ENCODE assay signal across 25 cellular contexts in the genomic region with DNA sequence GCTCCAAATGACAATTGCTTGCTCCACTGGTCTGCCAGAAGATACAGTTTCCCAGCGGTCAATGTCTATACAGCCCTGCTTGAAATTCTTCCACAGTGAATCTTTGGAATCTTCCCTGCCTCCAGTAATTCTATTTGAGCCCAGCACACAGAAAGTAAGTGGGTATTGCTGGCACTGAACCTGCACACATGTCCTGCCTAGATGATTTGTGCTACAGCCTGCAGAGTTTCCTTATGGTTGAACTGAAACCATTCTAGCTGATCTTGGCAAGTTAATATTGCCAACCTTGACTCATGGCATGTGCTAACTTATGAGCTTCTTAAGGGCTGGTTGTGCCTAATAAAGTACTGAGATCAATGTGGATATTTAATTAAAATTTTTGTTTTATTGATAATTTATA.
"Had no signal": no experiment of that assay in that cellular context is flagged by ENCODE, and none has a peak within 500 bp of the region (broad histone marks: within the 10 kb centered on the region; RNA-seq: fewer than 3 reads in every experiment).

No MANE protein-coding gene starts in this region.

- H3K27me3 Mint-ChIP-seq: activated CD4-positive, alpha-beta memory T cell treated with anti-CD3 and anti-CD28 coated beads, Interleukin-2, amount 10 ng/mL, durations not matched to agents 7 days and 5 days; activated CD4-positive, alpha-beta T cell treated with anti-CD3 and anti-CD28 coated beads for 36 hours; activated CD4-positive, alpha-beta T cell treated with anti-CD3 and anti-CD28 coated beads, Interleukin-2, amount 10 ng/mL, durations not matched to agents 7 days and 5 days; activated naive CD8-positive, alpha-beta T cell; activated T-cell treated with anti-CD3 and anti-CD28 coated beads, Interleukin-2, amount 50 U/mL, for 24 hours; activated T-helper 17 cell treated with anti-CD3 and anti-CD28 coated beads, Interleukin-2, amount 50 U/mL, for 72 hours; central memory CD8-positive, alpha-beta T cell had no signal

- ATAC-seq: activated CD4-positive, alpha-beta T cell treated with anti-CD3 and anti-CD28 coated beads for 36 hours; activated T-helper 17 cell treated with anti-CD3 and anti-CD28 coated beads, Interleukin-2, amount 50 U/mL, for 72 hours had no signal

- H3K4me3 ChIP-seq: colonic mucosa had no signal

- H3K4me1 ChIP-seq: colonic mucosa had no signal

- H3K27ac Mint-ChIP-seq: activated CD4-positive, alpha-beta memory T cell treated with anti-CD3 and anti-CD28 coated beads, Interleukin-2, amount 10 ng/mL, durations not matched to agents 7 days and 5 days; activated CD4-positive, alpha-beta T cell treated with anti-CD3 and anti-CD28 coated beads for 36 hours; activated CD4-positive, alpha-beta T cell treated with anti-CD3 and anti-CD28 coated beads, Interleukin-2, amount 10 ng/mL, durations not matched to agents 7 days and 5 days; activated naive CD8-positive, alpha-beta T cell; activated T-cell treated with anti-CD3 and anti-CD28 coated beads, Interleukin-2, amount 50 U/mL, for 24 hours; activated T-helper 17 cell treated with anti-CD3 and anti-CD28 coated beads, Interleukin-2, amount 50 U/mL, for 72 hours had no signal

- H3K4me1 Mint-ChIP-seq: activated CD4-positive, alpha-beta memory T cell treated with anti-CD3 and anti-CD28 coated beads, Interleukin-2, amount 10 ng/mL, durations not matched to agents 7 days and 5 days; activated CD4-positive, alpha-beta T cell treated with anti-CD3 and anti-CD28 coated beads for 36 hours; activated CD4-positive, alpha-beta T cell treated with anti-CD3 and anti-CD28 coated beads, Interleukin-2, amount 10 ng/mL, durations not matched to agents 7 days and 5 days; activated T-helper 17 cell treated with anti-CD3 and anti-CD28 coated beads, Interleukin-2, amount 50 U/mL, for 72 hours; central memory CD8-positive, alpha-beta T cell had no signal

- H3K9me3 ChIP-seq: colonic mucosa had no signal

- H3K27ac ChIP-seq: brain microvascular endothelial cell, colonic mucosa, epithelial cell of prostate had no signal

- H3K36me3 ChIP-seq: brain microvascular endothelial cell, colonic mucosa had no signal

- DNase-seq: activated CD4-positive, alpha-beta memory T cell treated with anti-CD3 and anti-CD28 coated beads, Interleukin-2, amount 10 ng/mL, durations not matched to agents 7 days and 5 days; activated CD4-positive, alpha-beta T cell treated with anti-CD3 and anti-CD28 coated beads for 36 hours; activated CD4-positive, alpha-beta T cell treated with anti-CD3 and anti-CD28 coated beads, Interleukin-2, amount 10 ng/mL, durations not matched to agents 7 days and 5 days; activated CD4-positive, alpha-beta T cell treated with anti-CD3 and anti-CD28 coated beads, Interleukin-2, amount 50 U/mL, for 4 hours; activated CD4-positive, CD25-positive, alpha-beta regulatory T cell; activated CD4-positive, CD25-positive, alpha-beta regulatory T cell treated with anti-CD3 and anti-CD28 coated beads, Interleukin-2, amount 50 U/mL, for 72 hours; activated CD8-positive, alpha-beta memory T cell treated with anti-CD3 and anti-CD28 coated beads, Interleukin-2, amount 50 U/mL, for 48 hours; activated effector memory CD4-positive, alpha-beta T cell treated with Interleukin-2 at 50 U/mL for 16 hours; activated gamma-delta T cell treated with Interleukin-2 at 50 U/mL for 16 hours; activated naive CD4-positive, alpha-beta T cell treated with anti-CD3 and anti-CD28 coated beads, Interleukin-2, amount 50 U/mL, for 16 hours; activated naive CD4-positive, alpha-beta T cell treated with Interleukin-2 at 50 U/mL for 16 hours; activated T-cell treated with anti-CD3 and anti-CD28 coated beads for 4 hours; activated T-cell treated with anti-CD3 and anti-CD28 coated beads, Interleukin-2, amount 50 U/mL, for 24 hours; amniotic stem cell; anterior cingulate cortex; brain microvascular endothelial cell; colonic mucosa; effector CD8-positive, alpha-beta T cell; foreskin fibroblast; head of caudate nucleus; T-helper 2 cell had no signal

- H3K4me3 Mint-ChIP-seq: activated CD4-positive, alpha-beta memory T cell treated with anti-CD3 and anti-CD28 coated beads, Interleukin-2, amount 10 ng/mL, durations not matched to agents 7 days and 5 days; activated CD4-positive, alpha-beta T cell treated with anti-CD3 and anti-CD28 coated beads for 36 hours; activated CD4-positive, alpha-beta T cell treated with anti-CD3 and anti-CD28 coated beads, Interleukin-2, amount 10 ng/mL, durations not matched to agents 7 days and 5 days; activated naive CD8-positive, alpha-beta T cell; activated T-cell treated with anti-CD3 and anti-CD28 coated beads, Interleukin-2, amount 50 U/mL, for 24 hours; activated T-helper 17 cell treated with anti-CD3 and anti-CD28 coated beads, Interleukin-2, amount 50 U/mL, for 72 hours; central memory CD8-positive, alpha-beta T cell had no signal

- H3K36me3 Mint-ChIP-seq: activated naive CD8-positive, alpha-beta T cell had no signal

- H3K27me3 ChIP-seq: brain microvascular endothelial cell, colonic mucosa had no signal
